In genomic region chr22:42920101-42920820, GRCh38 we compare ENCODE assay signal across 12 cellular contexts.
DNase-seq lines count a peak whose midpoint lies in the region; ATAC-seq and TF ChIP-seq lines count a peak whose summit lies in the region.
"Had no signal": no experiment of that assay in that cellular context is flagged by ENCODE, and none has a peak within 500 bp of the region (broad histone marks: within the 10 kb centered on the region; RNA-seq: fewer than 3 reads in every experiment).

No MANE protein-coding gene starts in this region.

- TF ChIP-seq CTCF in PC-9 (conservative IDR thresholded peaks at IDR 0.05): no peak
- TF ChIP-seq CTCF in osteoblast (IDR thresholded peaks at IDR 0.05; ENCODE audit: extremely low read depth, low read depth, low read length): no peak
- TF ChIP-seq CTCF in tibial nerve (IDR thresholded peaks at IDR 0.05): no peak
- TF ChIP-seq CTCF in endothelial cell (IDR thresholded peaks at IDR 0.05; ENCODE audit: unreplicated experiment): no peak

- H3K9me3 ChIP-seq in PC-9 (ENCODE audit: insufficient read depth, low read depth): no peaks in the 10 kb centered on the region
- no peaks in the 10 kb centered on the region for H3K9me3 ChIP-seq in osteoblast (ENCODE audit: low read depth, low read length)
- no peaks in the 10 kb centered on the region for H3K9me3 ChIP-seq in tibial nerve

- H3K9me2 ChIP-seq in PC-9 (ENCODE audit: insufficient read depth): no peaks in the 10 kb centered on the region

- H3K4me3 ChIP-seq in PC-9 (no peak overlapping the region), osteoblast (ENCODE audit: insufficient read depth, low read length) (no peak overlapping the region), tibial nerve (no peak overlapping the region)

- intact Hi-C loops in PC-9 (cut with micrococcal nuclease; ENCODE audit: unreplicated experiment): loop anchor here (5.0 kb wide), 1 partner anchor 207 kb away; no protein-coding TSS in a partner anchor
- intact Hi-C loops in activated T-helper 1 cell treated with anti-CD3 and anti-CD28 coated beads, Interleukin-12 subunit alpha, Interleukin-12 subunit beta, Interleukin-2, Interleukin-4 antibody, amounts not matched to agents 30 ng/mL and 10 ng/mL and 1 ng/mL, durations not matched to agents 14 hours and 24 hours and 36 hours (cut with micrococcal nuclease): no loop called here

- DNase-seq in AG20443 (ENCODE audit: low spot score) (peak; percentile 73), PC-9 (peak in 1 of 2 experiments; percentile 53), fibroblast of gingiva (ENCODE audit: low read depth) (peak; percentile 87), osteoblast (ENCODE audit: insufficient read length, low spot score, missing footprints) (peak; percentile 90), tibial nerve (ENCODE audit: low spot score in 2 of 2) (no peak), endothelial cell (ENCODE audit: low spot score) (no peak)
- no peak for DNase-seq in activated T-helper 1 cell treated with anti-CD3 and anti-CD28 coated beads, Interleukin-12 subunit alpha, Interleukin-12 subunit beta, Interleukin-2, Interleukin-4 antibody, amounts not matched to agents 30 ng/mL and 10 ng/mL and 1 ng/mL, durations not matched to agents 14 hours and 24 hours and 36 hours (ENCODE audit: low spot score)
- DNase-seq: activated CD4-positive, alpha-beta T cell treated with anti-CD3 and anti-CD28 coated beads for 4 hours; activated gamma-delta T cell treated with Interleukin-2 at 50 U/mL for 16 hours; NCI-H524 had no signal

- H2AFZ ChIP-seq in PC-9 (no peak overlapping the region), osteoblast (ENCODE audit: low read length) (no peak overlapping the region)

- H3K4me3 Mint-ChIP-seq in endothelial cell (ENCODE audit: unreplicated experiment): no peak overlapping the region
- H3K4me3 Mint-ChIP-seq in activated T-helper 1 cell treated with anti-CD3 and anti-CD28 coated beads, Interleukin-12 subunit alpha, Interleukin-12 subunit beta, Interleukin-2, Interleukin-4 antibody, amounts not matched to agents 30 ng/mL and 10 ng/mL and 1 ng/mL, durations not matched to agents 14 hours and 24 hours and 36 hours: no peak overlapping the region
- H3K4me3 Mint-ChIP-seq: natural killer cell treated with Interleukin-12 subunit alpha and Interleukin-12 subunit beta and Interleukin-15 and Interleukin-18, amount 100 ng/mL, for 72 hours had no signal

- H3K4me2 ChIP-seq in PC-9 (no peak overlapping the region; the same call in 1 of the 2 replicates), osteoblast (ENCODE audit: insufficient read depth, low read length) (peak overlapping the region; percentile 38)

- no peak for ATAC-seq in HG03139 (IDR thresholded peaks at IDR 0.05; ENCODE audit: unreplicated experiment)
- ATAC-seq: natural killer cell treated with Interleukin-12 subunit alpha and Interleukin-12 subunit beta and Interleukin-15 and Interleukin-18, amount 100 ng/mL, for 72 hours had no signal

- H3F3A ChIP-seq in PC-9 (ENCODE audit: insufficient read depth, low read depth): peaks cover 35% of the 10 kb centered on the region

- no peaks in the 10 kb centered on the region for H3K27me3 ChIP-seq in PC-9 (ENCODE audit: insufficient read depth, low read depth)
- H3K27me3 ChIP-seq in osteoblast (ENCODE audit: insufficient read depth, low read length): no peaks in the 10 kb centered on the region
- H3K27me3 ChIP-seq in tibial nerve: no peaks in the 10 kb centered on the region

- H3K27me3 Mint-ChIP-seq in endothelial cell (ENCODE audit: unreplicated experiment): peaks cover 2% of the 10 kb centered on the region
- no peaks in the 10 kb centered on the region for H3K27me3 Mint-ChIP-seq in activated T-helper 1 cell treated with anti-CD3 and anti-CD28 coated beads, Interleukin-12 subunit alpha, Interleukin-12 subunit beta, Interleukin-2, Interleukin-4 antibody, amounts not matched to agents 30 ng/mL and 10 ng/mL and 1 ng/mL, durations not matched to agents 14 hours and 24 hours and 36 hours (ENCODE audit: insufficient read depth)

- CTCF ChIA-PET in PC-9 (lab: Charles Lee): interaction anchor here (0.6 kb wide), 2 partner anchors 28 to 161 kb away, joined by 3 read pairs; no protein-coding TSS in a partner anchor

- no peak overlapping the region for H3K27ac Mint-ChIP-seq in endothelial cell (ENCODE audit: unreplicated experiment)
- no peak overlapping the region for H3K27ac Mint-ChIP-seq in activated T-helper 1 cell treated with anti-CD3 and anti-CD28 coated beads, Interleukin-12 subunit alpha, Interleukin-12 subunit beta, Interleukin-2, Interleukin-4 antibody, amounts not matched to agents 30 ng/mL and 10 ng/mL and 1 ng/mL, durations not matched to agents 14 hours and 24 hours and 36 hours
- H3K27ac Mint-ChIP-seq: natural killer cell treated with Interleukin-12 subunit alpha and Interleukin-12 subunit beta and Interleukin-15 and Interleukin-18, amount 100 ng/mL, for 72 hours had no signal

- H3K79me2 ChIP-seq in PC-9 (ENCODE audit: low read depth) (peaks cover 83% of the 10 kb centered on the region), osteoblast (ENCODE audit: insufficient read depth, low read length) (peaks cover 82% of the 10 kb centered on the region)

- POLR2A ChIA-PET in PC-9 (lab: Charles Lee; ENCODE audit: unreplicated experiment): interaction anchor here (0.6 kb wide), 2 partner anchors 231 to 235 kb away, joined by 4 to 8 read pairs; no protein-coding TSS in a partner anchor

- WGBS in tibial nerve, 2 donors: 70 to 73% methylated on average over 10 of the region's 10 CpGs

- BruUV-seq in PC-9 (replicated peaks; lab: Mats Ljungman, UMichigan): no TSS peak

- peak overlapping the region; percentile 37 for H3K27ac ChIP-seq in PC-9
- H3K27ac ChIP-seq in osteoblast (ENCODE audit: low read depth, low read length): peak overlapping the region; percentile 82
- H3K27ac ChIP-seq in tibial nerve: no peak overlapping the region

- no peaks in the 10 kb centered on the region for H3K9me3 Mint-ChIP-seq in endothelial cell (ENCODE audit: unreplicated experiment)
- H3K9me3 Mint-ChIP-seq in activated T-helper 1 cell treated with anti-CD3 and anti-CD28 coated beads, Interleukin-12 subunit alpha, Interleukin-12 subunit beta, Interleukin-2, Interleukin-4 antibody, amounts not matched to agents 30 ng/mL and 10 ng/mL and 1 ng/mL, durations not matched to agents 14 hours and 24 hours and 36 hours: no peaks in the 10 kb centered on the region
- H3K9me3 Mint-ChIP-seq: natural killer cell treated with Interleukin-12 subunit alpha and Interleukin-12 subunit beta and Interleukin-15 and Interleukin-18, amount 100 ng/mL, for 72 hours had no signal

- H3K4me1 Mint-ChIP-seq in endothelial cell (ENCODE audit: unreplicated experiment): peaks cover 35% of the 10 kb centered on the region
- no peaks in the 10 kb centered on the region for H3K4me1 Mint-ChIP-seq in activated T-helper 1 cell treated with anti-CD3 and anti-CD28 coated beads, Interleukin-12 subunit alpha, Interleukin-12 subunit beta, Interleukin-2, Interleukin-4 antibody, amounts not matched to agents 30 ng/mL and 10 ng/mL and 1 ng/mL, durations not matched to agents 14 hours and 24 hours and 36 hours (ENCODE audit: low read depth)

- H3K36me3 ChIP-seq in PC-9 (ENCODE audit: low read depth): no peaks in the 10 kb centered on the region
- H3K36me3 ChIP-seq in osteoblast (ENCODE audit: insufficient read depth, low read length): no peaks in the 10 kb centered on the region
- H3K36me3 ChIP-seq in tibial nerve: no peaks in the 10 kb centered on the region

- no peaks in the 10 kb centered on the region for H3K36me3 Mint-ChIP-seq in endothelial cell (ENCODE audit: low read depth, unreplicated experiment)
- no peaks in the 10 kb centered on the region for H3K36me3 Mint-ChIP-seq in activated T-helper 1 cell treated with anti-CD3 and anti-CD28 coated beads, Interleukin-12 subunit alpha, Interleukin-12 subunit beta, Interleukin-2, Interleukin-4 antibody, amounts not matched to agents 30 ng/mL and 10 ng/mL and 1 ng/mL, durations not matched to agents 14 hours and 24 hours and 36 hours (ENCODE audit: low read depth)
- H3K36me3 Mint-ChIP-seq: natural killer cell treated with Interleukin-12 subunit alpha and Interleukin-12 subunit beta and Interleukin-15 and Interleukin-18, amount 100 ng/mL, for 72 hours had no signal

- H4K20me1 ChIP-seq in PC-9 (ENCODE audit: insufficient read depth) (peaks cover 4% of the 10 kb centered on the region), osteoblast (ENCODE audit: insufficient read depth, low read length) (peaks cover 17% of the 10 kb centered on the region)

- TF ChIP-seq POLR2A in tibial nerve (IDR thresholded peaks at IDR 0.05): no peak

- no peak for TF ChIP-seq EP300 in tibial nerve (IDR thresholded peaks at IDR 0.05)

- H3K4me1 ChIP-seq in PC-9 (replicated peaks; ENCODE audit: insufficient read depth) (peaks cover 46% of the 10 kb centered on the region), osteoblast (ENCODE audit: insufficient read depth, low read length) (peaks cover 36% of the 10 kb centered on the region), tibial nerve (peaks cover 0 to 30% (median 2%) of the 10 kb centered on the region in 4 donors)

Comparison
In these comparisons a context has a peak if more than half of its experiments do, and no peak if none do; other contexts are left out.
1. DNase-seq: peak in AG20443 (single experiment), fibroblast of gingiva (single experiment) and osteoblast (single experiment); none in tibial nerve (0 of 2), endothelial cell (single experiment) and activated T-helper 1 cell treated with anti-CD3 and anti-CD28 coated beads, Interleukin-12 subunit alpha, Interleukin-12 subunit beta, Interleukin-2, Interleukin-4 antibody, amounts not matched to agents 30 ng/mL and 10 ng/mL and 1 ng/mL, durations not matched to agents 14 hours and 24 hours and 36 hours (single experiment).
2. H3K27ac ChIP-seq: peak in PC-9 (single experiment) and osteoblast (single experiment); none in tibial nerve (0 of 4).